10 cellular contexts compared by ENCODE assay signal in genomic region chr14:61598980-61599379, GRCh38.
A peak's percentile ranks its signal among the peaks of the same experiment; 100 is the strongest.
DNase-seq lines count a peak whose midpoint lies in the region; ATAC-seq and TF ChIP-seq lines count a peak whose summit lies in the region.
"Had no signal": no experiment of that assay in that cellular context is flagged by ENCODE, and none has a peak within 500 bp of the region (broad histone marks: within the 10 kb centered on the region; RNA-seq: fewer than 3 reads in every experiment).

No MANE protein-coding gene starts in this region.

- H3K27ac Mint-ChIP-seq in activated CD4-positive, alpha-beta T cell treated with anti-CD3 and anti-CD28 coated beads, Interleukin-2, amount 10 ng/mL, durations not matched to agents 7 days and 5 days: peak overlapping the region; percentile 61
- H3K27ac Mint-ChIP-seq in stimulated activated naive CD8-positive, alpha-beta T cell treated with anti-CD3 and anti-CD28 coated beads, Interleukin-15, Interleukin-2, amounts not matched to agents 100 ng/mL and 50 ng/mL, for 24 hours: peak overlapping the region; percentile 92
- H3K27ac Mint-ChIP-seq in progenitor cell of endocrine pancreas: no peak overlapping the region

- H3K4me3 ChIP-seq in OCI-LY1 (ENCODE audit: low read depth, low read length, poor library complexity, severe bottlenecking) (no peak overlapping the region), aorta (ENCODE audit: low read length in 2 of 2) (no peak overlapping the region)

- CTCF ChIA-PET in activated CD4-positive, alpha-beta T cell treated with anti-CD3 and anti-CD28 coated beads, Interleukin-2, amount 10 ng/mL, durations not matched to agents 7 days and 5 days (lab: Charles Lee): interaction anchor here (0.6 to 2.0 kb wide), 6 partner anchors 9 to 599 kb away, joined by 3 to 8 read pairs (median 3); no protein-coding TSS in a partner anchor

- WGBS in aorta, 2 donors: 0 to 1% methylated on average over 1 of the region's 1 CpG

- ATAC-seq in Right ventricle myocardium superior (ENCODE audit: poor library complexity) (peak; percentile 70), aorta (ENCODE audit: low FRiP score) (no peak), HG02571 (IDR thresholded peaks at IDR 0.05; ENCODE audit: unreplicated experiment) (no peak)

- no peaks in the 10 kb centered on the region for H4K20me1 ChIP-seq in OCI-LY1 (ENCODE audit: insufficient read depth, low read length)

- peaks cover 48% of the 10 kb centered on the region for H3K4me1 ChIP-seq in OCI-LY1 (ENCODE audit: insufficient read depth, low read length, severe bottlenecking)
- H3K4me1 ChIP-seq in aorta (ENCODE audit: control insufficient read depth in 1 of 2, insufficient read depth in 2 of 2, low read length in 2 of 2): peaks cover 0 to 8% of the 10 kb centered on the region in 2 donors

- H3K36me3 ChIP-seq in OCI-LY1 (ENCODE audit: insufficient read depth, low read length): no peaks in the 10 kb centered on the region
- no peaks in the 10 kb centered on the region for H3K36me3 ChIP-seq in aorta (ENCODE audit: control insufficient read depth in 1 of 2, insufficient read depth in 2 of 2, low read length in 1 of 2)

- intact Hi-C loops in Right ventricle myocardium superior (cut with DNase I): no loop called here
- intact Hi-C loops in aorta (cut with DNase I): no loop called here

- peak overlapping the region; percentile 2; the same call in 1 of the 2 replicates for H3K4me2 ChIP-seq in OCI-LY1 (ENCODE audit: low read length)

- no peaks in the 10 kb centered on the region for H3K79me2 ChIP-seq in OCI-LY1 (ENCODE audit: insufficient read depth, low read length)

- H3K4me3 Mint-ChIP-seq in activated CD4-positive, alpha-beta T cell treated with anti-CD3 and anti-CD28 coated beads, Interleukin-2, amount 10 ng/mL, durations not matched to agents 7 days and 5 days: no peak overlapping the region
- H3K4me3 Mint-ChIP-seq in stimulated activated naive CD8-positive, alpha-beta T cell treated with anti-CD3 and anti-CD28 coated beads, Interleukin-15, Interleukin-2, amounts not matched to agents 100 ng/mL and 50 ng/mL, for 24 hours: peak overlapping the region; percentile 29
- H3K4me3 Mint-ChIP-seq in progenitor cell of endocrine pancreas (ENCODE audit: low read depth): no peak overlapping the region

- no peaks in the 10 kb centered on the region for H3F3A ChIP-seq in OCI-LY1 (ENCODE audit: insufficient read depth, low read length)

- TF ChIP-seq CTCF in OCI-LY1 (IDR thresholded peaks at IDR 0.05; ENCODE audit: low read length) (no peak), progenitor cell of endocrine pancreas (IDR thresholded peaks at IDR 0.05; ENCODE audit: unreplicated experiment) (no peak)

- H3K9me2 ChIP-seq in OCI-LY1 (ENCODE audit: low read depth, low read length): no peaks in the 10 kb centered on the region

- DNase-seq in activated CD4-positive, alpha-beta T cell treated with anti-CD3 and anti-CD28 coated beads, Interleukin-2, amount 10 ng/mL, durations not matched to agents 7 days and 5 days: peak; percentile 50
- DNase-seq in activated CD4-positive, alpha-beta T cell treated with anti-CD3 and anti-CD28 coated beads for 1 hour: no peak
- no peak for DNase-seq in Right ventricle myocardium superior
- DNase-seq in progenitor cell of endocrine pancreas (ENCODE audit: low spot score, unreplicated experiment): no peak
- DNase-seq in aorta: no peak
- DNase-seq: effector CD4-positive, alpha-beta T cell; NCI-H1092 treated with DMSO at 0.1 percent for 48 hours had no signal

- H3K9me3 ChIP-seq in OCI-LY1 (ENCODE audit: low read length) (no peaks in the 10 kb centered on the region), aorta (ENCODE audit: control insufficient read depth, low read length) (no peaks in the 10 kb centered on the region)

- H3K9me3 Mint-ChIP-seq in activated CD4-positive, alpha-beta T cell treated with anti-CD3 and anti-CD28 coated beads, Interleukin-2, amount 10 ng/mL, durations not matched to agents 7 days and 5 days: peaks cover 5% of the 10 kb centered on the region
- H3K9me3 Mint-ChIP-seq in stimulated activated naive CD8-positive, alpha-beta T cell treated with anti-CD3 and anti-CD28 coated beads, Interleukin-15, Interleukin-2, amounts not matched to agents 100 ng/mL and 50 ng/mL, for 24 hours: no peaks in the 10 kb centered on the region
- H3K9me3 Mint-ChIP-seq in progenitor cell of endocrine pancreas (ENCODE audit: low read depth): peaks cover 3% of the 10 kb centered on the region

- POLR2A ChIA-PET in activated CD4-positive, alpha-beta T cell treated with anti-CD3 and anti-CD28 coated beads, Interleukin-2, amount 10 ng/mL, durations not matched to agents 7 days and 5 days (lab: Charles Lee): interaction anchor here (0.6 kb wide), 1 partner anchor 70 kb away, joined by 3 read pairs; no protein-coding TSS in a partner anchor

- no peaks in the 10 kb centered on the region for H3K27me3 ChIP-seq in OCI-LY1 (ENCODE audit: insufficient read depth, low read length)
- no peaks in the 10 kb centered on the region for H3K27me3 ChIP-seq in aorta (ENCODE audit: control insufficient read depth in 1 of 2, insufficient read depth in 2 of 2, low read length in 1 of 2)

- peak overlapping the region; percentile 74 for H3K27ac ChIP-seq in OCI-LY1 (ENCODE audit: low read depth, low read length, poor library complexity, severe bottlenecking)
- H3K27ac ChIP-seq in aorta (ENCODE audit: low read depth in 1 of 2, low read length in 2 of 2): no peak overlapping the region

- peaks cover 37% of the 10 kb centered on the region for H3K4me1 Mint-ChIP-seq in activated CD4-positive, alpha-beta T cell treated with anti-CD3 and anti-CD28 coated beads, Interleukin-2, amount 10 ng/mL, durations not matched to agents 7 days and 5 days
- peaks cover 66% of the 10 kb centered on the region for H3K4me1 Mint-ChIP-seq in stimulated activated naive CD8-positive, alpha-beta T cell treated with anti-CD3 and anti-CD28 coated beads, Interleukin-15, Interleukin-2, amounts not matched to agents 100 ng/mL and 50 ng/mL, for 24 hours (ENCODE audit: low read depth)
- H3K4me1 Mint-ChIP-seq in progenitor cell of endocrine pancreas (ENCODE audit: low read depth): peaks cover 26% of the 10 kb centered on the region

- H2AFZ ChIP-seq in OCI-LY1 (ENCODE audit: low read length): peak overlapping the region; percentile 75; the same call in 1 of the 2 replicates

- peaks cover 2% of the 10 kb centered on the region for H3K36me3 Mint-ChIP-seq in activated CD4-positive, alpha-beta T cell treated with anti-CD3 and anti-CD28 coated beads, Interleukin-2, amount 10 ng/mL, durations not matched to agents 7 days and 5 days (ENCODE audit: low read depth)
- no peaks in the 10 kb centered on the region for H3K36me3 Mint-ChIP-seq in stimulated activated naive CD8-positive, alpha-beta T cell treated with anti-CD3 and anti-CD28 coated beads, Interleukin-15, Interleukin-2, amounts not matched to agents 100 ng/mL and 50 ng/mL, for 24 hours (ENCODE audit: low read depth)
- H3K36me3 Mint-ChIP-seq in progenitor cell of endocrine pancreas (ENCODE audit: insufficient read depth): no peaks in the 10 kb centered on the region

- peak overlapping the region; percentile 12; the same call in 1 of the 2 replicates for H3K9ac ChIP-seq in OCI-LY1 (ENCODE audit: low read length)

- H3K27me3 Mint-ChIP-seq in activated CD4-positive, alpha-beta T cell treated with anti-CD3 and anti-CD28 coated beads, Interleukin-2, amount 10 ng/mL, durations not matched to agents 7 days and 5 days: peaks cover 2% of the 10 kb centered on the region
- no peaks in the 10 kb centered on the region for H3K27me3 Mint-ChIP-seq in stimulated activated naive CD8-positive, alpha-beta T cell treated with anti-CD3 and anti-CD28 coated beads, Interleukin-15, Interleukin-2, amounts not matched to agents 100 ng/mL and 50 ng/mL, for 24 hours
- H3K27me3 Mint-ChIP-seq in progenitor cell of endocrine pancreas: no peaks in the 10 kb centered on the region
